In the genomic region with DNA sequence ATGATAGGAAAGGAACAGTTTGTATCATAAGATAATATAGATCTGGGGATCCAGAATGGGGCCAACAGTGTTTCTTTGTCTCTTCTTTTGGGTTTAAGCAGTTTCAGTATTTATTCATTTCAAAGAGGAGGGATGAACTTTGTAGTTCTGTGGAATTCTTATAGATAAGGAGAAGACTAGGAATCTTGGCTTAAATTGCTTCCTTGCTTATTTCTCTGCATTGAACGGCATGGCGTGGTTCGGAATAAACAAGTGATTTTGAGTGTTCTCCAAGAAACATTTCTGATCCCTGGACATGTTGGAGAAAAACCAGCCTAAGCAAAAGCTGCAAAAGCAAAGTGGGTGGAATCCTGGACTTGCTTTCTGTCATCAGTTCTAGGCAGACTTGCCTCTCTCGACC, we compare ENCODE assay signal across 23 cellular contexts.
DNase-seq lines count a peak whose midpoint lies in the region; ATAC-seq, FAIRE-seq and TF ChIP-seq lines count a peak whose summit lies in the region.
"Had no signal": no experiment of that assay in that cellular context is flagged by ENCODE, and none has a peak within 500 bp of the region (broad histone marks: within the 10 kb centered on the region; RNA-seq: fewer than 3 reads in every experiment).

No MANE protein-coding gene starts in this region.

- no peaks in the 10 kb centered on the region for H3K9me1 ChIP-seq in K562 (ENCODE audit: control insufficient read depth, insufficient read depth, low read length)

- CTCF ChIA-PET in K562 (lab: Yijun Ruan, JAX; ENCODE audit: low intra/inter-chr PET ratio): no interaction called here

- FAIRE-seq in K562 (lab: Jason Lieb, UNC): peak; percentile 54
- FAIRE-seq: A204.1, GM12878 had no signal

- H3K27ac ChIP-seq in K562 (ENCODE audit: extremely low read depth, low read depth, low read length) (no peak overlapping the region), temporal lobe (ENCODE audit: low read depth, low read length) (peak overlapping the region; percentile 13)

- H3K36me3 ChIP-seq in K562 (ENCODE audit: control insufficient read depth, insufficient read depth, low read length): no peaks in the 10 kb centered on the region

- H3K4me3 Mint-ChIP-seq in nephron progenitor cell: no peak overlapping the region
- H3K4me3 Mint-ChIP-seq: CD4-positive, CD25-positive, alpha-beta regulatory T cell; CD8-positive, alpha-beta memory T cell; HFFc6 had no signal

- TF ChIP-seq CTCF in K562 (IDR thresholded peaks at IDR 0.05 in 2 of 3, conservative IDR thresholded peaks at IDR 0.05 in 1 of 3; ENCODE audit: insufficient read depth in 2 of 3, low read depth in 1 of 3, low read length in 3 of 3) (no peak), fibroblast of pulmonary artery (IDR thresholded peaks at IDR 0.05; ENCODE audit: low read length, missing control alignments) (no peak), nephron progenitor cell (IDR thresholded peaks at IDR 0.05) (no peak), lower leg skin (IDR thresholded peaks at IDR 0.05) (no peak)

- intact Hi-C loops in K562 (cut with micrococcal nuclease) (loop anchor here (5.0 to 10.0 kb wide), 4 partner anchors 70 to 315 kb away; no protein-coding TSS in a partner anchor), lower leg skin (cut with DNase I; ENCODE audit: low total_unique reads) (no loop called here)

- peaks cover 0 to 10% of the 10 kb centered on the region in 2 experiments; a peak in 3 of 5 replicates for H3K4me1 ChIP-seq in K562 (replicated peaks in 1 of 2; ENCODE audit: control insufficient read depth in 2 of 2, insufficient read depth in 2 of 2, low read length in 2 of 2)
- H3K4me1 ChIP-seq: BE2C had no signal

- peaks cover 49% of the 10 kb centered on the region for H3K4me1 Mint-ChIP-seq in nephron progenitor cell
- H3K4me1 Mint-ChIP-seq: CD4-positive, CD25-positive, alpha-beta regulatory T cell; CD8-positive, alpha-beta memory T cell had no signal

- no peaks in the 10 kb centered on the region for H4K20me1 ChIP-seq in K562 (replicated peaks; ENCODE audit: control insufficient read depth, insufficient read depth, low read length)

- TF ChIP-seq POLR2A in K562 (conservative IDR thresholded peaks at IDR 0.05) (no peak), lower leg skin (IDR thresholded peaks at IDR 0.05) (no peak)

- POLR2A ChIA-PET in K562 (lab: Yijun Ruan, JAX): no interaction called here

- H3K27ac Mint-ChIP-seq in nephron progenitor cell: peak overlapping the region; percentile 50
- H3K27ac Mint-ChIP-seq: CD4-positive, CD25-positive, alpha-beta regulatory T cell; CD8-positive, alpha-beta memory T cell; HFFc6 had no signal

- H3K4me3 ChIP-seq in K562 (no peak overlapping the region), fibroblast of pulmonary artery (replicated peaks; ENCODE audit: low read depth, low read length) (no peak overlapping the region), lower leg skin (ENCODE audit: low read depth, poor library complexity, severe bottlenecking) (no peak overlapping the region)
- H3K4me3 ChIP-seq: GM12878 had no signal

- H3K79me2 ChIP-seq in K562 (ENCODE audit: control insufficient read depth, insufficient read depth, low read length): no peaks in the 10 kb centered on the region

- WGBS in K562 (ENCODE audit: insufficient coverage, low coverage, missing lambda C conversion rate): 60% methylated on average over 4 of the region's 4 CpGs
- 69 to 89% methylated on average over 4 of the region's 4 CpGs for WGBS in lower leg skin, 2 donors

- H3K27me3 Mint-ChIP-seq in nephron progenitor cell (ENCODE audit: low read depth, poor library complexity): no peaks in the 10 kb centered on the region

- no peak overlapping the region for H3K9ac ChIP-seq in K562 (ENCODE audit: insufficient read depth in 1 of 2, low read depth in 2 of 2, low read length in 2 of 2)

- no peaks in the 10 kb centered on the region; a peak in 1 of 5 replicates for H3K27me3 ChIP-seq in K562 (ENCODE audit: control insufficient read depth in 2 of 2, insufficient read depth in 2 of 2, low read length in 2 of 2)
- H3K27me3 ChIP-seq: BE2C had no signal

- no peak for DNase-seq in K562 (ENCODE audit: extremely low read depth in 1 of 4, low spot score in 3 of 4)
- peak; percentile 18 for DNase-seq in fibroblast of pulmonary artery (ENCODE audit: low read depth)
- DNase-seq in nephron progenitor cell: no peak
- no peak for DNase-seq in T-helper 2 cell
- DNase-seq in lower leg skin (ENCODE audit: low spot score in 2 of 2): no peak
- DNase-seq in nucleus accumbens (lab: John Stamatoyannopoulos, UW): no peak
- DNase-seq: ACHN; BE2C; C1 segment of cervical spinal cord; CD4-positive, CD25-positive, alpha-beta regulatory T cell; CD8-positive, alpha-beta memory T cell; COR-L47; DMS 273 treated with DMSO at 0.1 percent for 48 hours; DMS53; DND-41; EL; GOT3; HFFc6 had no signal

- H3K36me3 Mint-ChIP-seq in nephron progenitor cell (ENCODE audit: low read depth): no peaks in the 10 kb centered on the region
- H3K36me3 Mint-ChIP-seq: CD4-positive, CD25-positive, alpha-beta regulatory T cell; CD8-positive, alpha-beta memory T cell had no signal

- no peaks in the 10 kb centered on the region for H3K9me3 Mint-ChIP-seq in nephron progenitor cell
- H3K9me3 Mint-ChIP-seq: CD4-positive, CD25-positive, alpha-beta regulatory T cell; CD8-positive, alpha-beta memory T cell; HFFc6 had no signal

- ATAC-seq in K562 (no peak), HG03469 (IDR thresholded peaks at IDR 0.05; ENCODE audit: unreplicated experiment) (no peak)
- ATAC-seq: GM12878, HCT116 had no signal

- in situ Hi-C loops in K562 (cut with MboI): no loop called here

- H3K9me3 ChIP-seq in K562 (replicated peaks; ENCODE audit: control insufficient read depth, insufficient read depth, low read depth, low read length): no peaks in the 10 kb centered on the region
- H3K9me3 ChIP-seq: BE2C had no signal

- no peak for TF ChIP-seq EP300 in K562 (IDR thresholded peaks at IDR 0.05; ENCODE audit: low read length)

- no TSS peak for BruUV-seq in K562 (replicated peaks; lab: Mats Ljungman, UMichigan)

- H2AFZ ChIP-seq in K562 (ENCODE audit: low read depth, low read length): no peak overlapping the region

- no peak overlapping the region for H3K4me2 ChIP-seq in K562 (ENCODE audit: insufficient read depth, low read length)

- TF ChIP-seq RAD21 in K562 (CRISPR knock-in tag; conservative IDR thresholded peaks at IDR 0.05 in 1 of 2, IDR thresholded peaks at IDR 0.05 in 1 of 2): no peak

TF ChIP-seq in K562, 482 proteins besides CTCF, POLR2A, EP300 and RAD21:
- TF ChIP-seq NFATC3 (IDR thresholded peaks at IDR 0.05) (no peak), ZNF778 (CRISPR knock-in tag; IDR thresholded peaks at IDR 0.05) (no peak), ETV5 (CRISPR knock-in tag; IDR thresholded peaks at IDR 0.05; ENCODE audit: low read depth) (no peak), GABPA (tag; conservative IDR thresholded peaks at IDR 0.05; ENCODE audit: low read depth) (no peak), SMARCC2 (IDR thresholded peaks at IDR 0.05; ENCODE audit: low read depth) (no peak), ZNF384 (IDR thresholded peaks at IDR 0.05; ENCODE audit: low read depth, low read length) (no peak), ESRRB (CRISPR knock-in tag; IDR thresholded peaks at IDR 0.05; ENCODE audit: borderline replicate concordance) (no peak), PPARD (CRISPR knock-in tag; IDR thresholded peaks at IDR 0.05) (no peak), RBBP5 (IDR thresholded peaks at IDR 0.05; ENCODE audit: borderline replicate concordance, insufficient read depth, low read length, poor library complexity, severe bottlenecking) (no peak), LCOR (CRISPR knock-in tag; IDR thresholded peaks at IDR 0.05) (no peak), FOXM1 (IDR thresholded peaks at IDR 0.05; ENCODE audit: low read depth) (no peak), FOXM1 (CRISPR knock-in tag; IDR thresholded peaks at IDR 0.05; ENCODE audit: low read depth) (no peak), ZNF507 (tag; conservative IDR thresholded peaks at IDR 0.05) (no peak), MTA3 (IDR thresholded peaks at IDR 0.05; ENCODE audit: borderline replicate concordance) (no peak)
- TF ChIP-seq, protein P1, sequence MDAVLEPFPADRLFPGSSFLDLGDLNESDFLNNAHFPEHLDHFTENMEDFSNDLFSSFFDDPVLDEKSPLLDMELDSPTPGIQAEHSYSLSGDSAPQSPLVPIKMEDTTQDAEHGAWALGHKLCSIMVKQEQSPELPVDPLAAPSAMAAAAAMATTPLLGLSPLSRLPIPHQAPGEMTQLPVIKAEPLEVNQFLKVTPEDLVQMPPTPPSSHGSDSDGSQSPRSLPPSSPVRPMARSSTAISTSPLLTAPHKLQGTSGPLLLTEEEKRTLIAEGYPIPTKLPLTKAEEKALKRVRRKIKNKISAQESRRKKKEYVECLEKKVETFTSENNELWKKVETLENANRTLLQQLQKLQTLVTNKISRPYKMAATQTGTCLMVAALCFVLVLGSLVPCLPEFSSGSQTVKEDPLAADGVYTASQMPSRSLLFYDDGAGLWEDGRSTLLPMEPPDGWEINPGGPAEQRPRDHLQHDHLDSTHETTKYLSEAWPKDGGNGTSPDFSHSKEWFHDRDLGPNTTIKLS (IDR thresholded peaks at IDR 0.05; ENCODE audit: borderline replicate concordance, low read depth): no peak
- TF ChIP-seq, protein P2, sequence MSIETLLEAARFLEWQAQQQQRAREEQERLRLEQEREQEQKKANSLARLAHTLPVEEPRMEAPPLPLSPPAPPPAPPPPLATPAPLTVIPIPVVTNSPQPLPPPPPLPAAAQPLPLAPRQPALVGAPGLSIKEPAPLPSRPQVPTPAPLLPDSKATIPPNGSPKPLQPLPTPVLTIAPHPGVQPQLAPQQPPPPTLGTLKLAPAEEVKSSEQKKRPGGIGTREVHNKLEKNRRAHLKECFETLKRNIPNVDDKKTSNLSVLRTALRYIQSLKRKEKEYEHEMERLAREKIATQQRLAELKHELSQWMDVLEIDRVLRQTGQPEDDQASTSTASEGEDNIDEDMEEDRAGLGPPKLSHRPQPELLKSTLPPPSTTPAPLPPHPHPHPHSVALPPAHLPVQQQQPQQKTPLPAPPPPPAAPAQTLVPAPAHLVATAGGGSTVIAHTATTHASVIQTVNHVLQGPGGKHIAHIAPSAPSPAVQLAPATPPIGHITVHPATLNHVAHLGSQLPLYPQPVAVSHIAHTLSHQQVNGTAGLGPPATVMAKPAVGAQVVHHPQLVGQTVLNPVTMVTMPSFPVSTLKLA (conservative IDR thresholded peaks at IDR 0.05): no peak
